ENCODE assay signal across 9 cellular contexts in genomic region chr3:111895079-111895478, GRCh38. TPM values are rescaled to one million over a fixed set of nuclear protein-coding genes. Genes with fewer than 3 reads are reported as not detected.
DNase-seq lines count a peak whose midpoint lies in the region; ATAC-seq and TF ChIP-seq lines count a peak whose summit lies in the region.
"Had no signal": no experiment of that assay in that cellular context is flagged by ENCODE, and none has a peak within 500 bp of the region (broad histone marks: within the 10 kb centered on the region; RNA-seq: fewer than 3 reads in every experiment).

No MANE protein-coding gene starts in this region.

- H3K9me3 Mint-ChIP-seq in Caco-2 (ENCODE audit: unreplicated experiment) = no peaks in the 10 kb centered on the region
- H3K9me3 Mint-ChIP-seq: naive thymus-derived CD4-positive, alpha-beta T cell had no signal

- H3K27ac ChIP-seq in SK-N-SH (ENCODE audit: low read depth in 2 of 2, low read length in 1 of 2) = no peak overlapping the region
- no peak overlapping the region for H3K27ac ChIP-seq in vagina

- intact Hi-C loops in Caco-2 (cut with micrococcal nuclease; ENCODE audit: unreplicated experiment) = loop anchor here (1.0 kb wide), 2 partner anchors 72 to 178 kb away; no protein-coding TSS in a partner anchor
- intact Hi-C loops in vagina (cut with DNase I) = no loop called here

- H3K4me1 Mint-ChIP-seq in Caco-2 (ENCODE audit: low read depth, unreplicated experiment) = no peaks in the 10 kb centered on the region

- H3K27me3 ChIP-seq in Caco-2 (replicated peaks; ENCODE audit: control insufficient read depth, insufficient read depth, low read length) (no peaks in the 10 kb centered on the region), SK-N-SH (ENCODE audit: insufficient read depth) (no peaks in the 10 kb centered on the region), vagina (no peaks in the 10 kb centered on the region)

- no peak for TF ChIP-seq POLR2A in vagina (IDR thresholded peaks at IDR 0.05)

- H3K79me2 ChIP-seq in SK-N-SH (ENCODE audit: insufficient read depth) = peaks cover 97% of the 10 kb centered on the region

- no peaks in the 10 kb centered on the region for H3K9me3 ChIP-seq in Caco-2
- no peaks in the 10 kb centered on the region for H3K9me3 ChIP-seq in SK-N-SH
- H3K9me3 ChIP-seq in vagina = no peaks in the 10 kb centered on the region

- H2AFZ ChIP-seq in SK-N-SH (ENCODE audit: low read depth) = no peak overlapping the region

- WGBS in SK-N-SH (ENCODE audit: low lambda C conversion rate) = 31% methylated on average over 1 of the region's 1 CpG

- H3K4me3 ChIP-seq in Caco-2 (ENCODE audit: low read depth, low read length) (no peak overlapping the region), SK-N-SH (ENCODE audit: low read depth in 2 of 2, low read length in 1 of 2) (no peak overlapping the region), vagina (no peak overlapping the region)

- CTCF ChIA-PET in Caco-2 (lab: Charles Lee) (interaction anchor here (0.6 to 1.4 kb wide), 4 partner anchors 30 to 118 kb away, joined by 3 to 8 read pairs (median 4); no protein-coding TSS in a partner anchor), SK-N-SH (lab: Yijun Ruan, JAX) (interaction anchor here (0.6 to 1.6 kb wide), 14 partner anchors 11 to 287 kb away, joined by 3 to 9 read pairs (median 6); no protein-coding TSS in a partner anchor)

- no TSS peak for BruUV-seq in Caco-2 (replicated peaks; lab: Mats Ljungman, UMichigan)

- no peaks in the 10 kb centered on the region for H3K9me2 ChIP-seq in SK-N-SH

- TF ChIP-seq RAD21 in Ishikawa (IDR thresholded peaks at IDR 0.05; ENCODE audit: low read depth) (peak; percentile 80), SK-N-SH (IDR thresholded peaks at IDR 0.05; ENCODE audit: low read length) (peak; percentile 73)

- H3K36me3 ChIP-seq in Caco-2 (ENCODE audit: control insufficient read depth, insufficient read depth, low read length) (no peaks in the 10 kb centered on the region), SK-N-SH (replicated peaks in 1 of 2; ENCODE audit: control insufficient read depth in 1 of 2, insufficient read depth in 2 of 2, low read length in 1 of 2) (peaks cover 0 to 36% of the 10 kb centered on the region in 2 experiments), vagina (no peaks in the 10 kb centered on the region)

- H3K9ac ChIP-seq in SK-N-SH = no peak overlapping the region

- no peak overlapping the region for H3K4me2 ChIP-seq in SK-N-SH

- H3F3A ChIP-seq in SK-N-SH (replicated peaks; ENCODE audit: insufficient read depth) = peaks cover 16% of the 10 kb centered on the region

- no peak overlapping the region for H3K27ac Mint-ChIP-seq in Caco-2 (ENCODE audit: unreplicated experiment)
- H3K27ac Mint-ChIP-seq: naive thymus-derived CD4-positive, alpha-beta T cell had no signal

- no peak overlapping the region for H3K4me3 Mint-ChIP-seq in Caco-2 (ENCODE audit: unreplicated experiment)
- H3K4me3 Mint-ChIP-seq: naive thymus-derived CD4-positive, alpha-beta T cell had no signal

- ATAC-seq in GM18873 (IDR thresholded peaks at IDR 0.05; ENCODE audit: low FRiP score, unreplicated experiment) (no peak), GM21737 (IDR thresholded peaks at IDR 0.05; ENCODE audit: unreplicated experiment) (no peak)
- ATAC-seq: naive thymus-derived CD4-positive, alpha-beta T cell had no signal

- H4K20me1 ChIP-seq in SK-N-SH (ENCODE audit: insufficient read depth) = peaks cover 15% of the 10 kb centered on the region

- H3K4me1 ChIP-seq in Caco-2 = no peaks in the 10 kb centered on the region
- no peaks in the 10 kb centered on the region; a peak in 1 of 4 replicates for H3K4me1 ChIP-seq in SK-N-SH (ENCODE audit: control insufficient read depth in 1 of 2, insufficient read depth in 2 of 2, low read depth in 1 of 2, low read length in 1 of 2)
- H3K4me1 ChIP-seq in vagina = no peaks in the 10 kb centered on the region

- POLR2A ChIA-PET in Caco-2 (lab: Charles Lee) (interaction anchor here (1.1 kb wide), 1 partner anchor 84 kb away, joined by 3 read pairs; the partner anchor contains the start of gene ABHD10), SK-N-SH (lab: Yijun Ruan, JAX) (no interaction called here)

- TF ChIP-seq EP300 in Ishikawa (IDR thresholded peaks at IDR 0.05; ENCODE audit: borderline replicate concordance) = no peak
- TF ChIP-seq EP300 in SK-N-SH (IDR thresholded peaks at IDR 0.05; ENCODE audit: borderline replicate concordance in 1 of 2, low read depth in 1 of 2, low read length in 1 of 2) = no peak

- peaks cover 14% of the 10 kb centered on the region for H3K36me3 Mint-ChIP-seq in Caco-2 (ENCODE audit: insufficient read depth, unreplicated experiment)
- H3K36me3 Mint-ChIP-seq: naive thymus-derived CD4-positive, alpha-beta T cell had no signal

- no peaks in the 10 kb centered on the region for H3K27me3 Mint-ChIP-seq in Caco-2 (ENCODE audit: insufficient read depth, unreplicated experiment)

- DNase-seq in Caco-2 = no peak
- DNase-seq in SK-N-SH = peak; percentile 21
- DNase-seq in inferior parietal cortex (ENCODE audit: extremely low spot score) = peak; percentile 45
- no peak for DNase-seq in dedifferentiated amniotic fluid mesenchymal stem cell (ENCODE audit: extremely low spot score)
- DNase-seq in vagina (ENCODE audit: extremely low spot score in 2 of 2) = no peak

- TF ChIP-seq CTCF in Caco-2 (IDR thresholded peaks at IDR 0.05; ENCODE audit: insufficient read depth in 1 of 2, low read depth in 1 of 2, low read length in 1 of 2, severe bottlenecking in 1 of 2, unreplicated experiment in 1 of 2) (peak; percentile 20 to 39), SK-N-SH (IDR thresholded peaks at IDR 0.05) (peak; percentile 60), vagina (IDR thresholded peaks at IDR 0.05) (no peak)

TF ChIP-seq in Ishikawa, 13 proteins besides CTCF, POLR2A, EP300 and RAD21 (continues in another document):
- TF ChIP-seq TEAD4 (IDR thresholded peaks at IDR 0.05) (no peak), CEBPB (IDR thresholded peaks at IDR 0.05) (no peak), MAX (IDR thresholded peaks at IDR 0.05) (no peak), REST (IDR thresholded peaks at IDR 0.05; ENCODE audit: low read depth) (no peak)

TF ChIP-seq in SK-N-SH, 30 proteins besides CTCF, POLR2A, EP300 and RAD21:
- TF ChIP-seq ZBTB33 (IDR thresholded peaks at IDR 0.05; ENCODE audit: borderline replicate concordance, low read depth) (no peak), SMC3 (IDR thresholded peaks at IDR 0.05; ENCODE audit: low read depth, low read length) (peak; percentile 55)
TF ChIP-seq in SK-N-SH: peak in this region for 1.

RNA-seq across cellular contexts. Expression of gene PHLDB2, which starts 36.0 kb away (rescaled TPM):
- total RNA-seq in Caco-2 (2022) (59.9 and 60.5 TPM in 2 replicates), vagina (66.8 TPM)
- polyA plus RNA-seq in SK-N-SH (2012; rRNA removed) = 18.0 and 23.3 TPM in 2 replicates
- polyA plus RNA-seq in SK-N-SH (2012; cell fraction: cytosol; rRNA removed) = 18.0 and 21.5 TPM in 2 replicates
- 36.7 and 73.8 TPM in 2 replicates for polyA plus RNA-seq in SK-N-SH (2012; cell fraction: nucleus; rRNA removed)

Comparison
In these comparisons a context has a peak if more than half of its experiments do, and no peak if none do; other contexts are left out.
1. DNase-seq: peak in SK-N-SH (single experiment) and inferior parietal cortex (single experiment); none in Caco-2 (0 of 2), dedifferentiated amniotic fluid mesenchymal stem cell (single experiment) and vagina (0 of 2).
2. CTCF ChIP-seq: peak in Caco-2 (2 of 2) and SK-N-SH (single experiment); none in vagina (0 of 3).